In genomic region chr6:54754406-54754805, GRCh38 we compare ENCODE assay signal across 37 cellular contexts.
"Had no signal": no experiment of that assay in that cellular context is flagged by ENCODE, and none has a peak within 500 bp of the region (broad histone marks: within the 10 kb centered on the region; RNA-seq: fewer than 3 reads in every experiment).

No MANE protein-coding gene starts in this region.

- FAIRE-seq: astrocyte, bronchial epithelial cell, TTC549 had no signal

- DNase-seq: activated CD4-positive, alpha-beta memory T cell treated with anti-CD3 and anti-CD28 coated beads, Interleukin-2, amount 10 ng/mL, durations not matched to agents 7 days and 5 days; activated CD4-positive, alpha-beta T cell treated with anti-CD3 and anti-CD28 coated beads for 1 hour; activated CD4-positive, alpha-beta T cell treated with anti-CD3 and anti-CD28 coated beads for 36 hours; activated CD4-positive, alpha-beta T cell treated with anti-CD3 and anti-CD28 coated beads for 48 hours; activated CD4-positive, alpha-beta T cell treated with anti-CD3 and anti-CD28 coated beads, Interleukin-2, amount 10 ng/mL, durations not matched to agents 7 days and 5 days; activated CD4-positive, alpha-beta T cell treated with anti-CD3 and anti-CD28 coated beads, Interleukin-2, amount 50 U/mL, for 48 hours; activated CD4-positive, CD25-positive, alpha-beta regulatory T cell; activated CD8-positive, alpha-beta memory T cell treated with anti-CD3 and anti-CD28 coated beads for 24 hours; activated CD8-positive, alpha-beta memory T cell treated with anti-CD3 and anti-CD28 coated beads, Interleukin-2, amount 10 ng/mL, durations not matched to agents 7 days and 5 days; activated CD8-positive, alpha-beta memory T cell treated with anti-CD3 and anti-CD28 coated beads, Interleukin-2, amount 50 U/mL, for 48 hours; activated CD8-positive, alpha-beta T cell treated with anti-CD3 and anti-CD28 coated beads, Interleukin-2, amount 10 ng/mL, durations not matched to agents 7 days and 5 days; activated effector memory CD4-positive, alpha-beta T cell treated with Interleukin-2 at 50 U/mL for 16 hours; activated gamma-delta T cell treated with Interleukin-2 at 50 U/mL for 16 hours; activated naive CD4-positive, alpha-beta T cell; activated naive CD4-positive, alpha-beta T cell treated with anti-CD3 and anti-CD28 coated beads for 36 hours; activated naive CD4-positive, alpha-beta T cell treated with anti-CD3 and anti-CD28 coated beads, Interleukin-2, amount 50 U/mL, for 16 hours; activated naive CD8-positive, alpha-beta T cell treated with anti-CD3 and anti-CD28 coated beads for 36 hours; activated T-cell treated with anti-CD3 and anti-CD28 coated beads, Interleukin-2, amount 50 U/mL, for 24 hours; activated T-cell treated with anti-CD3 and anti-CD28 coated beads, Interleukin-2, amount 50 U/mL, for 48 hours; adrenal gland; amniotic stem cell; aorta; body of pancreas; brain microvascular endothelial cell; caudate nucleus; cerebellar nuclear complex; T-helper 1 cell; T-helper 2 cell; T-helper 9 cell had no signal

- H3K27ac ChIP-seq: adrenal gland, body of pancreas, brain microvascular endothelial cell, cardiac muscle cell, VCaP had no signal

- H3K9me3 ChIP-seq: adrenal gland, body of pancreas had no signal

- H3K4me1 ChIP-seq: adrenal gland, body of pancreas had no signal

- H3K36me3 ChIP-seq: adrenal gland, brain microvascular endothelial cell, cardiac muscle cell had no signal

- H3K27me3 ChIP-seq: adrenal gland, body of pancreas, brain microvascular endothelial cell, cardiac muscle cell had no signal

- H3K4me3 ChIP-seq: adrenal gland, body of pancreas, cardiac muscle cell had no signal

- ATAC-seq: activated CD4-positive, alpha-beta T cell treated with anti-CD3 and anti-CD28 coated beads for 36 hours; activated CD4-positive, CD25-positive, alpha-beta regulatory T cell treated with anti-CD3 and anti-CD28 coated beads, Interleukin-2, amount 50 U/mL, for 24 hours; activated CD8-positive, alpha-beta memory T cell treated with anti-CD3 and anti-CD28 coated beads, Interleukin-2, amount 10 ng/mL, durations not matched to agents 7 days and 5 days; activated CD8-positive, alpha-beta T cell treated with anti-CD3 and anti-CD28 coated beads, Interleukin-2, amount 10 ng/mL, durations not matched to agents 7 days and 5 days; activated naive CD4-positive, alpha-beta T cell treated with anti-CD3 and anti-CD28 coated beads, Interleukin-2, amount 50 U/mL, for 72 hours; body of pancreas; WTC11 had no signal
